In the genomic region with DNA sequence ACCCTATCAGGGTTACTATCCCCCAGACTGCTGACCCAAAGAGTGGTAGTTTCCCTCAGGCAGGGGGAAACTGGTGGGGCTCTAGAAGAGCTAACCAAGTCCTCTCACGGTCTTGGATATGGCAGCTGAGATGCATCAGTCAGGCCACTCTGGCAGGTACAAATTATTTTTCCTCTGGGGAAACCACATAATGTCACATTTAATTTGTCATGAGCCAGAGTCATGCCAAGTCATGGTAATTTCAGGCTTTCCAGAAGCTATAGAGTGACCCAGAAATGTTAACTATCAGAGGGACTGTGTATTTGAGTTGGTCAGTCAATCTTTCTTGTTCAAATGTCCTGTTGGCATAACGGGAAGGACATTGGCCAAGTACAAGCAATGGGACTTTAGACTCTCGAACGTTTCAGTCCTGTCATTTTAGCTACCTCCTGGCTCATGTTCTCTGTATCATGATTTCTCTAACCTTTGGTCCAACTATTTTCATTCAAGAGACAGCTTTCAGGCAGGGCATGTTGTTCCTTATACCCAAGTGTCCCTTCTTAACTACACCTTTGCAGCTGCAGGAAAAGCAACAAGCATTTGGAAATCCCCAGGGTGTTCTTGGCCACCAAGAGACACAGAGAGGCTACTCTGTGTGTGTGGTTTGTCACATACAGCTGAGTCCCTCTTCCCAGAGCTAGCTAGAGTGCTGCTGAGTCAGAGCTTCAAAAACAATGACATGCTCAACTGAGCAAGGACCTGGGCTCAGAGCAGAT, we compare ENCODE assay signal across 8 cellular contexts.
DNase-seq lines count a peak whose midpoint lies in the region; ATAC-seq and TF ChIP-seq lines count a peak whose summit lies in the region.

No MANE protein-coding gene starts in this region.

- intact Hi-C loops in spleen (cut with DNase I; ENCODE audit: low total_unique reads): no loop called here

- peaks cover 38% of the 10 kb centered on the region for H3K4me1 Mint-ChIP-seq in stimulated activated naive CD8-positive, alpha-beta T cell treated with anti-CD3 and anti-CD28 coated beads, Interleukin-15, amount 100 ng/mL, for 72 hours

- no peaks in the 10 kb centered on the region for H3K9me3 Mint-ChIP-seq in stimulated activated naive CD8-positive, alpha-beta T cell treated with anti-CD3 and anti-CD28 coated beads, Interleukin-15, amount 100 ng/mL, for 72 hours

- DNase-seq in AG08395 (ENCODE audit: low spot score) (peak; percentile 13), GM19240 (ENCODE audit: insufficient read length, low spot score) (peak; percentile 15), MV-4-11 (lab: John Stamatoyannopoulos, UW) (no peak), spleen (no peak), NCI-H446 (lab: John Stamatoyannopoulos, UW) (no peak)
- DNase-seq in stimulated activated naive CD8-positive, alpha-beta T cell treated with anti-CD3 and anti-CD28 coated beads, Interleukin-15, amount 100 ng/mL, for 72 hours: peak in 1 of 2 donors; percentile 21

- ATAC-seq in HG03139 (IDR thresholded peaks at IDR 0.05; ENCODE audit: unreplicated experiment): peak; percentile 65
- peak; percentile 74 for ATAC-seq in stimulated activated naive CD8-positive, alpha-beta T cell treated with anti-CD3 and anti-CD28 coated beads, Interleukin-15, amount 100 ng/mL, for 72 hours

- no peak for TF ChIP-seq CTCF in spleen (IDR thresholded peaks at IDR 0.05 in 8 of 11, conservative IDR thresholded peaks at IDR 0.05 in 3 of 11)

- no peak overlapping the region for H3K4me3 Mint-ChIP-seq in stimulated activated naive CD8-positive, alpha-beta T cell treated with anti-CD3 and anti-CD28 coated beads, Interleukin-15, amount 100 ng/mL, for 72 hours

- H3K4me3 ChIP-seq in spleen: no peak overlapping the region

- peaks cover 0 to 10% (median 6%) of the 10 kb centered on the region in 6 donors for H3K4me1 ChIP-seq in spleen

- H3K36me3 ChIP-seq in spleen: no peaks in the 10 kb centered on the region

- no peak overlapping the region for H3K27ac Mint-ChIP-seq in stimulated activated naive CD8-positive, alpha-beta T cell treated with anti-CD3 and anti-CD28 coated beads, Interleukin-15, amount 100 ng/mL, for 72 hours

- no peak for TF ChIP-seq POLR2A in spleen (IDR thresholded peaks at IDR 0.05)

- no peaks in the 10 kb centered on the region for H3K27me3 Mint-ChIP-seq in stimulated activated naive CD8-positive, alpha-beta T cell treated with anti-CD3 and anti-CD28 coated beads, Interleukin-15, amount 100 ng/mL, for 72 hours

- H3K27me3 ChIP-seq in spleen (replicated peaks in 1 of 7): no peaks in the 10 kb centered on the region

- peak overlapping the region; percentile 13 for H3K27ac ChIP-seq in cingulate gyrus (ENCODE audit: low read depth, low read length)
- H3K27ac ChIP-seq in spleen: no peak overlapping the region

- 53 to 79% (median 61%) methylated on average over 4 of the region's 4 CpGs for WGBS in spleen, 5 donors

- H3K9me3 ChIP-seq in spleen: no peaks in the 10 kb centered on the region

Comparison
In these comparisons a context has a peak if more than half of its experiments do, and no peak if none do; other contexts are left out.
1. DNase-seq: peak in AG08395 (single experiment) and GM19240 (single experiment); none in MV-4-11 (single experiment), spleen (single experiment) and NCI-H446 (0 of 2).